In the genomic region with DNA sequence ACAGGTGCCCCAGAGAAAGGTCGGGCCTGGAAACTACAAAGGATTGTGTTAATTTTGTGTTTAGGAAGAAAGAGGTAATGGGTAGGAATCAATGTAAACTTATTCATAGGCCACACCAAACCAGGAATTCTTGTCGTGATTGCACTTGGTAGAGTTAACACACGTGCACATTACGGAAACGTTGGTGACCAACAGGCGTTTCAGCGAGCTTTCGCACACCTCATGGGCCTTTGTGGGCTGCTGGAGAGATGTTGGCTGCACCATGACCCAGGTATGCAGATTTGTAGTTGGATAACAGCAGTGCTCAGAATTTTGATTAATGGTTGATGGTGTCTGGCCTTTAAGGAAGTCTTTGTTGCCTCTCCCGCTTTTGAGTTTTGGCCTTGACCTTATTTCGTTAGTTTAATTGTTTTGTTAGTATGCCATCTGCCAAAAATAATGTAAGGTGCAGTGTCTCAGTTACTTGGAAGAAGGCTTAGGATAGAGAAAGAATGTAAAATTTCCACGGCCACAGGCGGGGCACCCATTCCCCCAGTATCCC, we compare ENCODE assay signal across 9 cellular contexts. TPM values are rescaled to one million over a fixed set of nuclear protein-coding genes. Genes with fewer than 3 reads are reported as not detected.
DNase-seq lines count a peak whose midpoint lies in the region; ATAC-seq and TF ChIP-seq lines count a peak whose summit lies in the region.
"Had no signal": no experiment of that assay in that cellular context is flagged by ENCODE, and none has a peak within 500 bp of the region (broad histone marks: within the 10 kb centered on the region; RNA-seq: fewer than 3 reads in every experiment).

No MANE protein-coding gene starts in this region.

- WGBS in sigmoid colon, 2 donors: 75 to 86% methylated on average over 12 of the region's 12 CpGs

- POLR2A ChIA-PET in Panc1 (lab: Charles Lee): no interaction called here

- TF ChIP-seq EP300 in sigmoid colon (IDR thresholded peaks at IDR 0.05): no peak

- H3K27me3 ChIP-seq in Panc1 (ENCODE audit: control insufficient read depth, insufficient read depth, low read length) (no peaks in the 10 kb centered on the region), sigmoid colon (no peaks in the 10 kb centered on the region)

- peaks cover 36% of the 10 kb centered on the region for H3K4me1 ChIP-seq in Panc1 (ENCODE audit: control insufficient read depth, insufficient read depth, low read length)
- H3K4me1 ChIP-seq in sigmoid colon: peaks cover 0 to 44% (median 27%) of the 10 kb centered on the region in 4 donors

- DNase-seq in GM12864 (ENCODE audit: low read depth) (no peak), Panc1 (ENCODE audit: low read depth, low spot score) (no peak), fibroblast of mammary gland (ENCODE audit: low read depth) (no peak), sigmoid colon (peak; percentile 40)
- DNase-seq in central memory CD4-positive, alpha-beta T cell: no peak

- peak overlapping the region; percentile 90 for H3K27ac ChIP-seq in Panc1 (ENCODE audit: low read length)
- peak overlapping the region; percentile 88 to 100 (median 97) for H3K27ac ChIP-seq in sigmoid colon
- H3K27ac ChIP-seq: KMS-11 had no signal

- TF ChIP-seq POLR2A in sigmoid colon (IDR thresholded peaks at IDR 0.05): no peak
- TF ChIP-seq POLR2A in GM18505 (IDR thresholded peaks at IDR 0.05; ENCODE audit: borderline replicate concordance, extremely low read depth, insufficient read depth, insufficient read length): no peak

- TSS peak; percentile 69 for BruUV-seq in Panc1 (replicated peaks; lab: Mats Ljungman, UMichigan)

- intact Hi-C loops in Panc1 (cut with micrococcal nuclease; ENCODE audit: unreplicated experiment): no loop called here
- intact Hi-C loops in sigmoid colon (cut with DNase I): loop anchor here (5.0 to 10.0 kb wide), 2 partner anchors 67 to 329 kb away; partner anchors contain the start of gene ZNF516

- TF ChIP-seq CTCF in GM12864 (IDR thresholded peaks at IDR 0.05; ENCODE audit: low read depth, low read length, missing control alignments) (no peak), Panc1 (IDR thresholded peaks at IDR 0.05) (no peak), fibroblast of mammary gland (conservative IDR thresholded peaks at IDR 0.05; ENCODE audit: control insufficient read depth, insufficient read depth, low read depth, low read length) (no peak), sigmoid colon (IDR thresholded peaks at IDR 0.05) (no peak)

- H3K36me3 ChIP-seq in Panc1 (ENCODE audit: control insufficient read depth, insufficient read depth, low read length): no peaks in the 10 kb centered on the region
- no peaks in the 10 kb centered on the region for H3K36me3 ChIP-seq in sigmoid colon

- no peaks in the 10 kb centered on the region for H3K9me3 ChIP-seq in Panc1 (ENCODE audit: control insufficient read depth, insufficient read depth, low read depth, low read length)
- H3K9me3 ChIP-seq in sigmoid colon: no peaks in the 10 kb centered on the region

- in situ Hi-C loops in Panc1 (cut with HindIII; ENCODE audit: low pct_unique_long_range_greater_than_20kb, low sequenced_read_pairs): no loop called here

- CTCF ChIA-PET in Panc1 (lab: Charles Lee): interaction anchor here (0.6 to 1.0 kb wide), 3 partner anchors 21 to 228 kb away, joined by 3 to 4 read pairs (median 3); no protein-coding TSS in a partner anchor

- ATAC-seq in Panc1: no peak
- ATAC-seq in HG03108 (IDR thresholded peaks at IDR 0.05; ENCODE audit: unreplicated experiment): no peak
- no peak for ATAC-seq in GM21423 (IDR thresholded peaks at IDR 0.05; ENCODE audit: unreplicated experiment)
- no peak for ATAC-seq in GM18505 (IDR thresholded peaks at IDR 0.05; ENCODE audit: unreplicated experiment)

- peak overlapping the region; percentile 73 for H3K4me3 ChIP-seq in GM12864 (ENCODE audit: low read depth, low read length)
- H3K4me3 ChIP-seq in Panc1 (ENCODE audit: low read depth in 2 of 2, low read length in 2 of 2): peak overlapping the region; percentile 78 to 86
- peak overlapping the region; percentile 78 for H3K4me3 ChIP-seq in fibroblast of mammary gland (ENCODE audit: control insufficient read depth, low read depth, low read length)
- H3K4me3 ChIP-seq in sigmoid colon: peak overlapping the region in 3 of 4 donors; percentile 52 to 96 (median 75)

RNA-seq across cellular contexts. Expression of gene ZNF236, which starts 1.8 kb away (rescaled TPM):
- total RNA-seq in Panc1 (2021; ENCODE audit: unreplicated experiment) (32.2 TPM), sigmoid colon (10 to 100 TPM; 18.9 to 26.6 (median 22.4) TPM)
- polyA plus RNA-seq in Panc1 (2012; ENCODE audit: insufficient read length): 12.4 TPM
- 1 to 10 TPM in 1 of 3 donors, under 1 TPM in 2; 0.60 to 3.4 (median 0.92) TPM for polyA plus RNA-seq in sigmoid colon
